Comparison of ENCODE assay signal across 8 cellular contexts in genomic region chr16:4330277-4330882, GRCh38. TPM values are rescaled to one million over a fixed set of nuclear protein-coding genes. Genes with fewer than 3 reads are reported as not detected.
DNase-seq lines count a peak whose midpoint lies in the region; TF ChIP-seq lines count a peak whose summit lies in the region.

No MANE protein-coding gene starts in this region.

- POLR2A ChIA-PET in HEK293T (lab: Yijun Ruan, JAX), result interaction anchor here (1.3 kb wide), 1 partner anchor 15 kb away, joined by 4 read pairs; the partner anchor contains the start of gene GLIS2

- TF ChIP-seq CTCF in fibroblast of villous mesenchyme (IDR thresholded peaks at IDR 0.05; ENCODE audit: insufficient read depth, low read depth, low read length) (peak; percentile 97), type B pancreatic cell (conservative IDR thresholded peaks at IDR 0.05) (peak; percentile 96)

- H3K9me3 Mint-ChIP-seq in type B pancreatic cell, result no peaks in the 10 kb centered on the region

- peaks cover 6% of the 10 kb centered on the region; the same call in 1 of the 2 replicates for H3K36me3 ChIP-seq in SJSA1

- peak; percentile 73 for DNase-seq in COLO829 (ENCODE audit: low spot score)
- peak; percentile 82 for DNase-seq in HEK293T (ENCODE audit: extremely low spot score)
- DNase-seq in SJSA1 (ENCODE audit: low read depth in 1 of 2, low spot score in 2 of 2), result peak; percentile 66 to 81
- DNase-seq in activated gamma-delta T cell treated with Interleukin-2 at 50 U/mL for 16 hours, result peak; percentile 73
- DNase-seq in fibroblast of villous mesenchyme (ENCODE audit: low read depth), result peak; percentile 71
- peak in 50 of 56 donors; percentile 6 to 87 (median 52) for DNase-seq in nucleus accumbens (lab: John Stamatoyannopoulos, UW)
- DNase-seq in type B pancreatic cell (ENCODE audit: extremely low spot score, unreplicated experiment), result no peak
- no peak for DNase-seq in cortex of kidney (lab: John Stamatoyannopoulos, UW)

- H3K4me3 Mint-ChIP-seq in type B pancreatic cell, result no peak overlapping the region

- H3K4me3 ChIP-seq in SJSA1 (no peak overlapping the region), fibroblast of villous mesenchyme (ENCODE audit: low read depth, low read length) (no peak overlapping the region)

- H3K27ac Mint-ChIP-seq in type B pancreatic cell, result peak overlapping the region; percentile 15

- no peaks in the 10 kb centered on the region for H3K27me3 Mint-ChIP-seq in type B pancreatic cell

- peaks cover 22% of the 10 kb centered on the region for H3K4me1 ChIP-seq in SJSA1 (replicated peaks)

- H3K27me3 ChIP-seq in SJSA1 (replicated peaks), result no peaks in the 10 kb centered on the region

- no peaks in the 10 kb centered on the region for H3K36me3 Mint-ChIP-seq in type B pancreatic cell

- no peak overlapping the region for H3K27ac ChIP-seq in SJSA1

- CTCF ChIA-PET in HEK293T (lab: Yijun Ruan, JAX), result interaction anchor here (0.7 to 1.6 kb wide), 4 partner anchors 42 to 130 kb away, joined by 4 to 7 read pairs (median 5); no protein-coding TSS in a partner anchor

- H3K4me1 Mint-ChIP-seq in type B pancreatic cell (ENCODE audit: unreplicated experiment), result peaks cover 14% of the 10 kb centered on the region

- no peaks in the 10 kb centered on the region for H3K9me3 ChIP-seq in SJSA1 (replicated peaks)

TF ChIP-seq in HEK293T, 16 proteins besides CTCF, POLR2A, EP300 and RAD21:
- TF ChIP-seq HDGF (IDR thresholded peaks at IDR 0.05; ENCODE audit: borderline replicate concordance), result no peak
- TF ChIP-seq NFRKB (IDR thresholded peaks at IDR 0.05), result no peak
- no peak for TF ChIP-seq LEF1 (IDR thresholded peaks at IDR 0.05; ENCODE audit: borderline replicate concordance)
- no peak for TF ChIP-seq FOXA1 (IDR thresholded peaks at IDR 0.05)
- no peak for TF ChIP-seq BHLHE40 (IDR thresholded peaks at IDR 0.05; ENCODE audit: borderline replicate concordance)
- TF ChIP-seq ELF4 (IDR thresholded peaks at IDR 0.05), result no peak
- TF ChIP-seq L3MBTL2 (conservative IDR thresholded peaks at IDR 0.05), result no peak
- TF ChIP-seq FOXM1 (IDR thresholded peaks at IDR 0.05; ENCODE audit: borderline replicate concordance), result no peak
- no peak for TF ChIP-seq FOXK2 (IDR thresholded peaks at IDR 0.05)
- TF ChIP-seq ARNT (IDR thresholded peaks at IDR 0.05), result no peak
- TF ChIP-seq CTBP1 (IDR thresholded peaks at IDR 0.05; ENCODE audit: borderline replicate concordance), result no peak
- TF ChIP-seq, protein P1, sequence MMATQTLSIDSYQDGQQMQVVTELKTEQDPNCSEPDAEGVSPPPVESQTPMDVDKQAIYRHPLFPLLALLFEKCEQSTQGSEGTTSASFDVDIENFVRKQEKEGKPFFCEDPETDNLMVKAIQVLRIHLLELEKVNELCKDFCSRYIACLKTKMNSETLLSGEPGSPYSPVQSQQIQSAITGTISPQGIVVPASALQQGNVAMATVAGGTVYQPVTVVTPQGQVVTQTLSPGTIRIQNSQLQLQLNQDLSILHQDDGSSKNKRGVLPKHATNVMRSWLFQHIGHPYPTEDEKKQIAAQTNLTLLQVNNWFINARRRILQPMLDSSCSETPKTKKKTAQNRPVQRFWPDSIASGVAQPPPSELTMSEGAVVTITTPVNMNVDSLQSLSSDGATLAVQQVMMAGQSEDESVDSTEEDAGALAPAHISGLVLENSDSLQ (IDR thresholded peaks at IDR 0.05), result no peak
- TF ChIP-seq SP1 (IDR thresholded peaks at IDR 0.05), result no peak
- no peak for TF ChIP-seq ZNF384 (IDR thresholded peaks at IDR 0.05)
- no peak for TF ChIP-seq TARDBP (IDR thresholded peaks at IDR 0.05)
- TF ChIP-seq SUZ12 (IDR thresholded peaks at IDR 0.05), result no peak

RNA-seq across cellular contexts. Expression of gene GLIS2, which starts 14.5 kb away (rescaled TPM):
- 0.13 and 0.71 TPM in 2 replicates for total RNA-seq in SJSA1 (2014; rRNA removed; shearing (Covaris generic))
- 4.3 and 4.8 TPM in 2 replicates for total RNA-seq in fibroblast of villous mesenchyme
- 13.1 and 23.0 TPM in 2 replicates for total RNA-seq in type B pancreatic cell (ENCODE audit: low replicate concordance)

RNA-seq across cellular contexts. Expression of gene PAM16, which starts 20.7 kb away (rescaled TPM):
- 86.4 and 125 TPM in 2 replicates for total RNA-seq in SJSA1 (2014; rRNA removed; shearing (Covaris generic))
- total RNA-seq in fibroblast of villous mesenchyme (19.9 and 23.5 TPM in 2 replicates), type B pancreatic cell (ENCODE audit: low replicate concordance) (30.5 and 39.3 TPM in 2 replicates)

RNA-seq across cellular contexts. Expression of gene VASN, which starts 41.3 kb away (rescaled TPM):
- total RNA-seq in SJSA1 (2014; rRNA removed; shearing (Covaris generic)), result 85.4 and 93.6 TPM in 2 replicates
- 133 and 180 TPM in 2 replicates for total RNA-seq in fibroblast of villous mesenchyme
- total RNA-seq in type B pancreatic cell (ENCODE audit: low replicate concordance), result 9.7 and 29.0 TPM in 2 replicates

RNA-seq across cellular contexts. Expression of gene TFAP4, which starts 57.6 kb away (rescaled TPM):
- total RNA-seq in SJSA1 (2014; rRNA removed; shearing (Covaris generic)), result 2.9 and 7.1 TPM in 2 replicates
- 4.7 and 7.7 TPM in 2 replicates for total RNA-seq in fibroblast of villous mesenchyme
- 11.8 and 27.0 TPM in 2 replicates for total RNA-seq in type B pancreatic cell (ENCODE audit: low replicate concordance)

Comparison
In these comparisons a context has a peak if more than half of its experiments do, and no peak if none do; other contexts are left out.
1. DNase-seq: peak in COLO829 (single experiment), HEK293T (single experiment), SJSA1 (2 of 2), activated gamma-delta T cell treated with Interleukin-2 at 50 U/mL for 16 hours (single experiment), fibroblast of villous mesenchyme (single experiment) and nucleus accumbens (50 of 56); none in type B pancreatic cell (single experiment) and cortex of kidney (single experiment).